In the genomic region with DNA sequence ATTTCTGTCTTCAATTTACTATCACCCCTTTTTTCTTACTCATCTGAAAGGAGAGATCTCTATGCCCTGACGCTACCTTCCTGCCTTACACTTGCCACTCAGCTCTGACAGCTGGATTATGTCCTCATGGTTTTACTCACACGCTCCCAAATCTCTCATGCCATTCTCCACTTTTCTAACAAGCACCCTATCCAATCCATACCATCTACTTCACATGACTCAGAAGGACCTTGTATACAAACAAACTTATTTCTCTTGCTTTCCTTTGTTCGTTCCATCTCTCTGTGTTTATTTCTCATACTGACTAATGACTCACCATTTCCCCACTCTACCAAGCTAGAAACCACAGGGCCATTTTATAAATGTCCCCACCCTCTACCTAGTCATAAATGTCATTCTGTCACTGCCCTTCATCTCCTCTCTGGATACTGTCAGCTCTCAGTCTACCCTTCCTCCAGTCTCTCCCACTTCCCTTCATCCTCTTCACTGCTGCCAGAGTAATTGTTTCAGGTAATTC, we compare ENCODE assay signal across 8 cellular contexts.
A peak's percentile ranks its signal among the peaks of the same experiment; 100 is the strongest.
DNase-seq lines count a peak whose midpoint lies in the region; ATAC-seq and TF ChIP-seq lines count a peak whose summit lies in the region.

No MANE protein-coding gene starts in this region.

- no peak overlapping the region for H3K4me2 ChIP-seq in H9 (ENCODE audit: insufficient read depth, insufficient read length, low read length)

- peak; percentile 92 for ATAC-seq in activated CD4-positive, alpha-beta T cell treated with anti-CD3 and anti-CD28 coated beads for 36 hours
- ATAC-seq in HG02870 (IDR thresholded peaks at IDR 0.05; ENCODE audit: unreplicated experiment) = peak; percentile 76
- ATAC-seq in activated B cell treated with CpG ODN at 0.5 μM for 24 hours (ENCODE audit: low read depth) = peak; percentile 54

- no peak overlapping the region for H3K56ac ChIP-seq in H9 (ENCODE audit: insufficient read length, low read depth, low read length)

- no peak overlapping the region for H3K4ac ChIP-seq in H9 (ENCODE audit: low read depth, low read length)

- peak overlapping the region; percentile 76 for H3K27ac Mint-ChIP-seq in activated CD4-positive, alpha-beta T cell treated with anti-CD3 and anti-CD28 coated beads for 36 hours
- H3K27ac Mint-ChIP-seq in activated B cell treated with CpG ODN at 0.5 μM for 24 hours (peak overlapping the region; percentile 65), neural crest cell (ENCODE audit: unreplicated experiment) (peak overlapping the region; percentile 10), mesothelial cell of epicardium (no peak overlapping the region), H9 (no peak overlapping the region; a peak in 1 of 7 replicates)

- H3K23ac ChIP-seq in H9 (ENCODE audit: insufficient read length, low read depth, low read length) = no peak overlapping the region

- peaks cover 63% of the 10 kb centered on the region for H3K36me3 Mint-ChIP-seq in activated CD4-positive, alpha-beta T cell treated with anti-CD3 and anti-CD28 coated beads for 36 hours (ENCODE audit: low read depth)
- H3K36me3 Mint-ChIP-seq in activated B cell treated with CpG ODN at 0.5 μM for 24 hours (ENCODE audit: low read depth) = peaks cover 93% of the 10 kb centered on the region
- H3K36me3 Mint-ChIP-seq in neural crest cell (ENCODE audit: low read depth) = peaks cover 32% of the 10 kb centered on the region
- peaks cover 68% of the 10 kb centered on the region for H3K36me3 Mint-ChIP-seq in mesothelial cell of epicardium
- H3K36me3 Mint-ChIP-seq in H9 (ENCODE audit: insufficient read depth in 1 of 3, low read depth in 3 of 3) = peaks cover 26 to 79% (median 53%) of the 10 kb centered on the region in 3 experiments; a peak in 6 of 7 replicates

- no peaks in the 10 kb centered on the region for H3K9me3 ChIP-seq in H9 (ENCODE audit: control insufficient read depth, low read depth, low read length)

- no peak overlapping the region for H3K4me3 Mint-ChIP-seq in activated CD4-positive, alpha-beta T cell treated with anti-CD3 and anti-CD28 coated beads for 36 hours
- H3K4me3 Mint-ChIP-seq in activated B cell treated with CpG ODN at 0.5 μM for 24 hours (no peak overlapping the region), neural crest cell (no peak overlapping the region), mesothelial cell of epicardium (no peak overlapping the region), H9 (no peak overlapping the region)

- no peak overlapping the region for H3K9ac ChIP-seq in H9 (ENCODE audit: extremely low read depth, insufficient read length, low read length)

- no peaks in the 10 kb centered on the region for H3K4me1 ChIP-seq in H9 (ENCODE audit: insufficient read depth, low read length)

- H2BK120ac ChIP-seq in H9 (ENCODE audit: low read depth, low read length, poor library complexity, severe bottlenecking) = no peak overlapping the region

- H3T11ph ChIP-seq in H9 (ENCODE audit: low read length) = no peak overlapping the region

- no peaks in the 10 kb centered on the region for H3K27me3 ChIP-seq in H9 (ENCODE audit: insufficient read depth, low read length)

- no peaks in the 10 kb centered on the region for H3K9me3 Mint-ChIP-seq in activated CD4-positive, alpha-beta T cell treated with anti-CD3 and anti-CD28 coated beads for 36 hours (ENCODE audit: low read depth)
- no peaks in the 10 kb centered on the region for H3K9me3 Mint-ChIP-seq in activated B cell treated with CpG ODN at 0.5 μM for 24 hours
- peaks cover 3% of the 10 kb centered on the region for H3K9me3 Mint-ChIP-seq in neural crest cell
- H3K9me3 Mint-ChIP-seq in mesothelial cell of epicardium = peaks cover 11% of the 10 kb centered on the region
- no peaks in the 10 kb centered on the region for H3K9me3 Mint-ChIP-seq in H9

- H3K79me1 ChIP-seq in H9 (ENCODE audit: insufficient read depth, low read depth, low read length, poor library complexity, severe bottlenecking) = no peaks in the 10 kb centered on the region

- no peak overlapping the region for H2BK12ac ChIP-seq in H9 (ENCODE audit: insufficient read length, low read depth, low read length)

- H4K20me1 ChIP-seq in H9 (ENCODE audit: control insufficient read depth, insufficient read depth, insufficient read length) = no peaks in the 10 kb centered on the region

- H4K8ac ChIP-seq in H9 (replicated peaks; ENCODE audit: insufficient read length, low read depth, low read length) = no peak overlapping the region

- no peaks in the 10 kb centered on the region for H3K79me2 ChIP-seq in H9 (ENCODE audit: insufficient read depth, low read length)

- no peak overlapping the region for H2BK20ac ChIP-seq in H9 (ENCODE audit: low read depth, low read length, poor library complexity, severe bottlenecking)

- no peak overlapping the region for H3K14ac ChIP-seq in H9 (ENCODE audit: insufficient read depth, low read length)

- no peak overlapping the region for H2BK5ac ChIP-seq in H9 (ENCODE audit: insufficient read length, low read length)

- CTCF ChIA-PET in activated CD4-positive, alpha-beta T cell treated with anti-CD3 and anti-CD28 coated beads for 36 hours (lab: Charles Lee) = interaction anchor here (0.7 to 1.8 kb wide), 4 partner anchors 10 to 150 kb away, joined by 3 to 5 read pairs (median 4); no protein-coding TSS in a partner anchor
- CTCF ChIA-PET in activated B cell treated with CpG ODN at 0.5 μM for 24 hours (lab: Charles Lee) = no interaction called here

- no peaks in the 10 kb centered on the region for H3K23me2 ChIP-seq in H9 (ENCODE audit: insufficient read length, low read depth, low read length, poor library complexity, severe bottlenecking)

- H3K27me3 Mint-ChIP-seq in activated CD4-positive, alpha-beta T cell treated with anti-CD3 and anti-CD28 coated beads for 36 hours = no peaks in the 10 kb centered on the region
- H3K27me3 Mint-ChIP-seq in activated B cell treated with CpG ODN at 0.5 μM for 24 hours (no peaks in the 10 kb centered on the region), neural crest cell (ENCODE audit: low read depth) (no peaks in the 10 kb centered on the region), mesothelial cell of epicardium (ENCODE audit: low read depth) (no peaks in the 10 kb centered on the region), H9 (ENCODE audit: low read depth) (no peaks in the 10 kb centered on the region)

- no peak overlapping the region for H2BK15ac ChIP-seq in H9 (ENCODE audit: low read depth, low read length)

- H3K4me1 Mint-ChIP-seq in activated CD4-positive, alpha-beta T cell treated with anti-CD3 and anti-CD28 coated beads for 36 hours = peaks cover 30% of the 10 kb centered on the region
- H3K4me1 Mint-ChIP-seq in activated B cell treated with CpG ODN at 0.5 μM for 24 hours (peaks cover 10% of the 10 kb centered on the region), neural crest cell (peaks cover 7% of the 10 kb centered on the region), mesothelial cell of epicardium (no peaks in the 10 kb centered on the region), H9 (no peaks in the 10 kb centered on the region)

- H2AK5ac ChIP-seq in H9 (ENCODE audit: insufficient read length, low read length) = no peak overlapping the region

- peak; percentile 26 for DNase-seq in activated CD4-positive, alpha-beta T cell treated with anti-CD3 and anti-CD28 coated beads for 36 hours
- no peak for DNase-seq in activated CD4-positive, alpha-beta T cell treated with anti-CD3 and anti-CD28 coated beads for 1 hour
- DNase-seq in activated B cell treated with CpG ODN at 0.5 μM for 24 hours (no peak), neural crest cell (ENCODE audit: low read depth, low spot score) (no peak), mesothelial cell of epicardium (ENCODE audit: low spot score in 2 of 2, unreplicated experiment in 2 of 2) (no peak), posterior cingulate gyrus (no peak), H9 (no peak)

- H2AFZ ChIP-seq in H9 (ENCODE audit: low read length) = no peak overlapping the region

- H4K5ac ChIP-seq in H9 (ENCODE audit: insufficient read length, low read depth, low read length) = no peak overlapping the region

- intact Hi-C loops in activated CD4-positive, alpha-beta T cell treated with anti-CD3 and anti-CD28 coated beads for 36 hours (cut with DNase I, micrococcal nuclease) = loop anchor here in 1 of 2 experiments (1.0 kb wide), 1 partner anchor 41 kb away; no protein-coding TSS in a partner anchor
- intact Hi-C loops in activated B cell treated with CpG ODN at 0.5 μM for 24 hours (cut with micrococcal nuclease) (no loop called here), posterior cingulate gyrus (cut with DNase I) (no loop called here)

- H3K18ac ChIP-seq in H9 (ENCODE audit: insufficient read length, low read depth, low read length) = no peak overlapping the region

- no peak overlapping the region for H4K91ac ChIP-seq in H9 (ENCODE audit: insufficient read length, low read depth, low read length)

- TF ChIP-seq CTCF in activated B cell treated with CpG ODN at 0.5 μM for 24 hours (IDR thresholded peaks at IDR 0.05) (no peak), neural crest cell (conservative IDR thresholded peaks at IDR 0.05) (no peak), mesothelial cell of epicardium (IDR thresholded peaks at IDR 0.05; ENCODE audit: unreplicated experiment) (no peak), H9 (conservative IDR thresholded peaks at IDR 0.05) (no peak)

- no peak overlapping the region for H3K27ac ChIP-seq in H9 (ENCODE audit: insufficient read length, low read depth, low read length)

- POLR2A ChIA-PET in activated CD4-positive, alpha-beta T cell treated with anti-CD3 and anti-CD28 coated beads for 36 hours (lab: Charles Lee) = no interaction called here
- POLR2A ChIA-PET in activated B cell treated with CpG ODN at 0.5 μM for 24 hours (lab: Charles Lee) = no interaction called here

- WGBS in H9 (ENCODE audit: extremely low coverage, insufficient read length, low lambda C conversion rate) = no CpG with 5 or more reads among the region's 3 CpGs

Comparison
In these comparisons a context has a peak if more than half of its experiments do, and no peak if none do; other contexts are left out.
1. H3K27ac Mint-ChIP-seq: peak in activated CD4-positive, alpha-beta T cell treated with anti-CD3 and anti-CD28 coated beads for 36 hours (single experiment), activated B cell treated with CpG ODN at 0.5 μM for 24 hours (single experiment) and neural crest cell (single experiment); none in mesothelial cell of epicardium (single experiment) and H9 (0 of 3).
2. Peak in every context shown above with its lines, with median percentiles within 50 percentile points of each other: ATAC-seq.